ENCODE assay signal across 7 cellular contexts in genomic region chr1:157044326-157044725, GRCh38. TPM values are rescaled to one million over a fixed set of nuclear protein-coding genes. Genes with fewer than 3 reads are reported as not detected.
DNase-seq lines count a peak whose midpoint lies in the region; ATAC-seq, FAIRE-seq and TF ChIP-seq lines count a peak whose summit lies in the region.

No MANE protein-coding gene starts in this region.

- peaks cover 13 to 26% of the 10 kb centered on the region in 2 experiments for H3K4me1 ChIP-seq in HCT116 (ENCODE audit: control insufficient read depth in 1 of 2, insufficient read depth in 2 of 2, low read length in 2 of 2)
- H3K4me1 ChIP-seq in keratinocyte (ENCODE audit: control insufficient read depth, extremely low read depth, insufficient read depth, low read length) = peaks cover 21% of the 10 kb centered on the region
- peaks cover 31 to 67% (median 52%) of the 10 kb centered on the region in 4 donors for H3K4me1 ChIP-seq in stomach

- POLR2A ChIA-PET in HCT116 (lab: Charles Lee) = interaction anchor here (0.7 kb wide), 1 partner anchor 8 kb away, joined by 3 read pairs; no protein-coding TSS in a partner anchor

- RAD21 ChIA-PET in HCT116 (lab: Charles Lee; ENCODE audit: low non-redundant PET in 1 of 2, low total read pairs in 2 of 2, uncharacterized antibody in 2 of 2, unreplicated experiment in 2 of 2) = interaction anchor here in 1 of 2 experiments (0.7 kb wide), 1 partner anchor 30 kb away, joined by 3 read pairs; no protein-coding TSS in a partner anchor

- no peak for TF ChIP-seq CTCF in HCT116 (IDR thresholded peaks at IDR 0.05 in 2 of 3, conservative IDR thresholded peaks at IDR 0.05 in 1 of 3; ENCODE audit: borderline replicate concordance in 1 of 3, insufficient read depth in 1 of 3, low read depth in 2 of 3, low read length in 2 of 3)
- TF ChIP-seq CTCF in astrocyte of the cerebellum (IDR thresholded peaks at IDR 0.05; ENCODE audit: low read depth, low read length, missing control alignments) = no peak
- TF ChIP-seq CTCF in keratinocyte (optimal IDR thresholded peaks at IDR 0.05 in 1 of 3, IDR thresholded peaks at IDR 0.05 in 1 of 3, conservative IDR thresholded peaks at IDR 0.05 in 1 of 3; ENCODE audit: extremely low read depth in 1 of 3, insufficient read depth in 2 of 3, low read length in 3 of 3) = no peak
- no peak for TF ChIP-seq CTCF in stomach (IDR thresholded peaks at IDR 0.05)

- CTCF ChIA-PET in HCT116 (lab: Charles Lee) = no interaction called here

- no peak for TF ChIP-seq RAD21 in HCT116 (IDR thresholded peaks at IDR 0.05; ENCODE audit: low read depth)

- H3K27me3 ChIP-seq in HCT116 (ENCODE audit: insufficient read depth, low read length) (no peaks in the 10 kb centered on the region), keratinocyte (ENCODE audit: control insufficient read depth, extremely low read depth, insufficient read depth, low read length) (no peaks in the 10 kb centered on the region), stomach (no peaks in the 10 kb centered on the region)

- no peak for FAIRE-seq in keratinocyte (lab: Jason Lieb, UNC)

- H3K36me3 ChIP-seq in HCT116 (ENCODE audit: control insufficient read depth in 1 of 2, insufficient read depth in 2 of 2, low read length in 2 of 2) (no peaks in the 10 kb centered on the region), keratinocyte (ENCODE audit: control insufficient read depth in 2 of 2, extremely low read depth in 1 of 2, insufficient read depth in 2 of 2, low read length in 2 of 2) (peaks cover 0 to 2% of the 10 kb centered on the region in 2 experiments), stomach (no peaks in the 10 kb centered on the region)

- H3K79me2 ChIP-seq in HCT116 (ENCODE audit: insufficient read depth, low read length) (peaks cover 59% of the 10 kb centered on the region), keratinocyte (ENCODE audit: control insufficient read depth, insufficient read depth, low read length) (peaks cover 28% of the 10 kb centered on the region)

- no peaks in the 10 kb centered on the region for H3K9me3 ChIP-seq in HCT116 (ENCODE audit: control insufficient read depth in 1 of 2, insufficient read depth in 1 of 2, low read depth in 1 of 2, low read length in 2 of 2)
- H3K9me3 ChIP-seq in keratinocyte (ENCODE audit: control insufficient read depth, low read depth, low read length) = no peaks in the 10 kb centered on the region
- no peaks in the 10 kb centered on the region for H3K9me3 ChIP-seq in stomach

- H3K9me1 ChIP-seq in keratinocyte (ENCODE audit: control insufficient read depth, extremely low read depth, insufficient read depth, low read length) = peaks cover 5% of the 10 kb centered on the region

- TF ChIP-seq POLR2A in HCT116 (IDR thresholded peaks at IDR 0.05; ENCODE audit: borderline replicate concordance, extremely low read depth, insufficient read depth, insufficient read length) (no peak), stomach (IDR thresholded peaks at IDR 0.05) (no peak)

- no TSS peak for BruUV-seq in HCT116 (replicated peaks; lab: Mats Ljungman, UMichigan)

- H3K9ac ChIP-seq in HCT116 (ENCODE audit: low read length) (peak overlapping the region; percentile 87), keratinocyte (ENCODE audit: control insufficient read depth, extremely low read depth, insufficient read depth, low read length) (peak overlapping the region; percentile 93)

- H3K4me3 ChIP-seq in HCT116 (replicated peaks in 1 of 2; ENCODE audit: low read depth in 1 of 2, low read length in 2 of 2) (peak overlapping the region; percentile 50 to 81), astrocyte of the cerebellum (ENCODE audit: low read depth, low read length) (peak overlapping the region; percentile 58), keratinocyte (ENCODE audit: control insufficient read depth in 2 of 3, extremely low read depth in 1 of 3, insufficient read depth in 2 of 3, low read depth in 1 of 3, low read length in 3 of 3) (peak overlapping the region; percentile 52 to 84 (median 77)), stomach (peak overlapping the region; percentile 63 to 76 (median 68))

- no peak for ATAC-seq in HCT116

- H3K4me2 ChIP-seq in HCT116 (ENCODE audit: low read length) (peak overlapping the region; percentile 92), keratinocyte (ENCODE audit: control insufficient read depth, extremely low read depth, insufficient read depth, low read depth, low read length) (peak overlapping the region; percentile 97)

- no peak for TF ChIP-seq EP300 in stomach (IDR thresholded peaks at IDR 0.05)

- H3K27ac ChIP-seq in HCT116 (ENCODE audit: low read depth, low read length) (no peak overlapping the region), keratinocyte (ENCODE audit: control insufficient read depth, insufficient read depth, low read length) (no peak overlapping the region), stomach (peak overlapping the region in 1 of 5 donors; percentile 88)

- dilution Hi-C loops in keratinocyte (cut with MboI; ENCODE audit: extremely low pct_ligation_motif_present, low sequenced_read_pairs) = no loop called here

- H2AFZ ChIP-seq in HCT116 (ENCODE audit: low read depth, low read length, poor library complexity, severe bottlenecking) (no peak overlapping the region), keratinocyte (ENCODE audit: control insufficient read depth, low read length) (no peak overlapping the region)

- 20 to 32% (median 29%) methylated on average over 6 of the region's 6 CpGs for WGBS in stomach, 5 donors

- in situ Hi-C loops in astrocyte of the cerebellum (cut with HindIII; ENCODE audit: low sequenced_read_pairs) = no loop called here

- intact Hi-C loops in HCT116 (cut with micrococcal nuclease) = no loop called here
- intact Hi-C loops in stomach (cut with DNase I; ENCODE audit: low total_unique reads) = no loop called here

- DNase-seq in HCT116 (ENCODE audit: low read depth, low spot score) (no peak), astrocyte of the cerebellum (ENCODE audit: low read depth) (no peak), keratinocyte (ENCODE audit: low read depth, low spot score) (no peak), stomach (no peak), iPS-NIHi7 (ENCODE audit: extremely low spot score) (no peak), NCI-H2081 (lab: John Stamatoyannopoulos, UW) (no peak), dermis blood vessel endothelial cell (no peak)

- H4K20me1 ChIP-seq in HCT116 (ENCODE audit: insufficient read depth) (no peaks in the 10 kb centered on the region; the same call in 1 of the 2 replicates), keratinocyte (ENCODE audit: control insufficient read depth, extremely low read depth, insufficient read depth, low read length) (no peaks in the 10 kb centered on the region)

- H3K9me2 ChIP-seq in HCT116 (ENCODE audit: insufficient read depth) = no peaks in the 10 kb centered on the region

TF ChIP-seq in HCT116, 20 proteins besides CTCF, POLR2A, EP300 and RAD21:
- TF ChIP-seq CBX3 (IDR thresholded peaks at IDR 0.05; ENCODE audit: low read depth) (no peak), SRF (IDR thresholded peaks at IDR 0.05; ENCODE audit: low read depth) (no peak), SIN3A (IDR thresholded peaks at IDR 0.05; ENCODE audit: low read depth) (no peak), JUND (IDR thresholded peaks at IDR 0.05) (no peak), ZNF274 (IDR thresholded peaks at IDR 0.05; ENCODE audit: low read depth, low read length) (no peak), FOSL1 (IDR thresholded peaks at IDR 0.05; ENCODE audit: low read depth) (no peak), ZFX (IDR thresholded peaks at IDR 0.05) (no peak), TCF7L2 (IDR thresholded peaks at IDR 0.05; ENCODE audit: borderline replicate concordance, extremely low read depth, insufficient read depth, insufficient read length) (no peak)
- TF ChIP-seq, protein P1, sequence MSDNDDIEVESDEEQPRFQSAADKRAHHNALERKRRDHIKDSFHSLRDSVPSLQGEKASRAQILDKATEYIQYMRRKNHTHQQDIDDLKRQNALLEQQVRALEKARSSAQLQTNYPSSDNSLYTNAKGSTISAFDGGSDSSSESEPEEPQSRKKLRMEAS (IDR thresholded peaks at IDR 0.05) = no peak
- TF ChIP-seq, protein P2, sequence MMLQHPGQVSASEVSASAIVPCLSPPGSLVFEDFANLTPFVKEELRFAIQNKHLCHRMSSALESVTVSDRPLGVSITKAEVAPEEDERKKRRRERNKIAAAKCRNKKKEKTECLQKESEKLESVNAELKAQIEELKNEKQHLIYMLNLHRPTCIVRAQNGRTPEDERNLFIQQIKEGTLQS (IDR thresholded peaks at IDR 0.05) = no peak

RNA-seq across cellular contexts. Expression of gene ARHGEF11, which starts 1.2 kb away (rescaled TPM):
- total RNA-seq in HCT116 (2021; ENCODE audit: unreplicated experiment) (28.9 TPM), stomach (100 to 1,000 TPM in 1 of 5 donors, 10 to 100 TPM in 4; 30.4 to 125 (median 36.5) TPM), dermis blood vessel endothelial cell (22.0 and 23.3 TPM in 2 replicates)
- 15.5 and 16.7 TPM in 2 replicates for polyA plus RNA-seq in HCT116 (2012)
- polyA plus RNA-seq in keratinocyte (7.8 to 13.0 TPM (median 8.0 TPM) in 3 replicates), stomach (10 to 100 TPM in 1 of 3 donors, 1 to 10 TPM in 2; 6.6 to 11.5 (median 8.6) TPM)
- polyA plus RNA-seq in keratinocyte (2011; ENCODE audit: low read depth) = 4.1 TPM
- 6.2 and 6.9 TPM in 2 replicates for polyA plus RNA-seq in keratinocyte (2011; cell fraction: cytosol; rRNA removed)
- polyA plus RNA-seq in keratinocyte (2011; cell fraction: nucleus; rRNA removed) = 19.2 and 24.4 TPM in 2 replicates
- 4.9 and 10.4 TPM in 2 replicates for polyA plus RNA-seq in keratinocyte (2012; ENCODE audit: low replicate concordance)
- polyA minus RNA-seq in keratinocyte = 15.5 to 28.8 TPM (median 15.6 TPM) in 3 replicates
- polyA minus RNA-seq in keratinocyte (2011; cell fraction: cytosol; rRNA and poly(A)+ RNA removed) = 15.5 TPM
- 17.9 and 26.5 TPM in 2 replicates for polyA minus RNA-seq in keratinocyte (2011; cell fraction: nucleus; rRNA and poly(A)+ RNA removed)

RNA-seq across cellular contexts. Expression of gene ETV3L, which starts 55.3 kb away (rescaled TPM):
- total RNA-seq in HCT116 (2021; ENCODE audit: unreplicated experiment) (not detected), stomach (not detected), dermis blood vessel endothelial cell (not detected in 2 replicates)
- not detected in 2 replicates for polyA plus RNA-seq in HCT116 (2012)
- polyA plus RNA-seq in keratinocyte (not detected in 3 replicates), stomach (not detected)
- polyA plus RNA-seq in keratinocyte (2011; ENCODE audit: low read depth) = not detected
- polyA plus RNA-seq in keratinocyte (2011; cell fraction: cytosol; rRNA removed) = not detected in 2 replicates
- not detected in 2 replicates for polyA plus RNA-seq in keratinocyte (2011; cell fraction: nucleus; rRNA removed)
- not detected in 2 replicates for polyA plus RNA-seq in keratinocyte (2012; ENCODE audit: low replicate concordance)
- not detected in 3 replicates for polyA minus RNA-seq in keratinocyte
- not detected for polyA minus RNA-seq in keratinocyte (2011; cell fraction: cytosol; rRNA and poly(A)+ RNA removed)
- polyA minus RNA-seq in keratinocyte (2011; cell fraction: nucleus; rRNA and poly(A)+ RNA removed) = not detected in 2 replicates
